Comparison of ENCODE assay signal across 1 cellular context in genomic region chr5:168301593-168302388, GRCh38.
TF ChIP-seq lines count a peak whose summit lies in the region.

No MANE protein-coding gene starts in this region.

TF ChIP-seq in IMR-90, 13 proteins besides CTCF, POLR2A, EP300 and RAD21 (continued from another document):
- TF ChIP-seq ELK1 (IDR thresholded peaks at IDR 0.05; ENCODE audit: borderline replicate concordance, low read depth, low read length) = no peak
- TF ChIP-seq MAFK (IDR thresholded peaks at IDR 0.05; ENCODE audit: low read depth, low read length) = no peak
- TF ChIP-seq CHD1 (IDR thresholded peaks at IDR 0.05; ENCODE audit: low read depth, low read length) = no peak
- no peak for TF ChIP-seq BHLHE40 (IDR thresholded peaks at IDR 0.05; ENCODE audit: low read depth, low read length)
- TF ChIP-seq SMC3 (IDR thresholded peaks at IDR 0.05; ENCODE audit: low read depth, low read length) = no peak
- no peak for TF ChIP-seq NFE2L2 (IDR thresholded peaks at IDR 0.05; ENCODE audit: low read depth, low read length)
- TF ChIP-seq USF2 (IDR thresholded peaks at IDR 0.05; ENCODE audit: low read depth, low read length) = no peak
- no peak for TF ChIP-seq CEBPB (IDR thresholded peaks at IDR 0.05; ENCODE audit: low read depth, low read length)
- TF ChIP-seq MAZ (IDR thresholded peaks at IDR 0.05; ENCODE audit: borderline replicate concordance, low read depth, low read length) = no peak
- no peak for TF ChIP-seq RFX5 (IDR thresholded peaks at IDR 0.05; ENCODE audit: low read depth, low read length)
TF ChIP-seq in IMR-90: peak in this region for 0.
